Comparison of ENCODE assay signal across 10 cellular contexts in genomic region chr1:151820940-151821339, GRCh38. TPM values are rescaled to one million over a fixed set of nuclear protein-coding genes. Genes with fewer than 3 reads are reported as not detected.
DNase-seq lines count a peak whose midpoint lies in the region; ATAC-seq and TF ChIP-seq lines count a peak whose summit lies in the region.
"Had no signal": no experiment of that assay in that cellular context is flagged by ENCODE, and none has a peak within 500 bp of the region (broad histone marks: within the 10 kb centered on the region; RNA-seq: fewer than 3 reads in every experiment).

No MANE protein-coding gene starts in this region.

- BruUV-seq in MCF 10A (replicated peaks; lab: Mats Ljungman, UMichigan) = no TSS peak
- no TSS peak for BruUV-seq in mammary epithelial cell (replicated peaks; lab: Mats Ljungman, UMichigan)
- BruUV-seq in Calu3 (replicated peaks; lab: Mats Ljungman, UMichigan) = no TSS peak

- H3K36me3 Mint-ChIP-seq in MCF 10A (ENCODE audit: insufficient read depth, unreplicated experiment) (peaks cover 6% of the 10 kb centered on the region), T-cell (no peaks in the 10 kb centered on the region), Calu3 (ENCODE audit: insufficient read depth, unreplicated experiment) (no peaks in the 10 kb centered on the region)

- peak; percentile 71 for DNase-seq in MCF 10A (ENCODE audit: unreplicated experiment)
- no peak for DNase-seq in mammary epithelial cell
- peak; percentile 65 for DNase-seq in NCI-H128 (lab: John Stamatoyannopoulos, UW; ENCODE audit: unreplicated experiment)
- DNase-seq in T-cell = peak in 4 of 34 experiments; percentile 20 to 37 (median 31)
- DNase-seq in stomach = peak; percentile 71
- DNase-seq in midbrain (lab: John Stamatoyannopoulos, UW) = no peak
- DNase-seq in Calu3 = no peak
- no peak for DNase-seq in ACHN

- WGBS in mammary epithelial cell (ENCODE audit: low coverage, missing lambda C conversion rate) = no CpG with 5 or more reads among the region's 2 CpGs
- WGBS in stomach, 5 donors = 3 to 13% (median 7%) methylated on average over 2 of the region's 2 CpGs

- no peak overlapping the region for H3K9ac ChIP-seq in mammary epithelial cell (ENCODE audit: insufficient read depth, low read length)

- peaks cover 16% of the 10 kb centered on the region for H3K4me1 Mint-ChIP-seq in MCF 10A (ENCODE audit: insufficient read depth, unreplicated experiment)
- peaks cover 44 to 88% (median 64%) of the 10 kb centered on the region in 3 donors for H3K4me1 Mint-ChIP-seq in T-cell
- peaks cover 8% of the 10 kb centered on the region for H3K4me1 Mint-ChIP-seq in Calu3 (ENCODE audit: low read depth, unreplicated experiment)

- intact Hi-C loops in MCF 10A (cut with micrococcal nuclease) (no loop called here), mammary epithelial cell (cut with micrococcal nuclease) (no loop called here), stomach (cut with DNase I; ENCODE audit: low total_unique reads) (no loop called here), Calu3 (cut with micrococcal nuclease; ENCODE audit: unreplicated experiment) (no loop called here)

- CTCF ChIA-PET in MCF 10A (lab: Yijun Ruan, JAX) = interaction anchor here (0.5 to 3.2 kb wide), 10 partner anchors 9 to 438 kb away, joined by 3 to 17 read pairs (median 4); no protein-coding TSS in a partner anchor
- CTCF ChIA-PET in mammary epithelial cell (lab: Charles Lee; ENCODE audit: low non-redundant PET) = no interaction called here
- CTCF ChIA-PET in T-cell (lab: Charles Lee) = no interaction called here
- CTCF ChIA-PET in Calu3 (lab: Charles Lee) = interaction anchor here (0.6 to 2.4 kb wide), 4 partner anchors 10 to 1447 kb away, joined by 3 to 12 read pairs (median 4); partner anchors contain the start of gene TDRKH

- H3K36me3 ChIP-seq in mammary epithelial cell (ENCODE audit: insufficient read depth, low read length) = no peaks in the 10 kb centered on the region
- H3K36me3 ChIP-seq in stomach = peaks cover 0 to 16% (median 13%) of the 10 kb centered on the region in 4 donors

- H3K4me3 Mint-ChIP-seq in MCF 10A (ENCODE audit: unreplicated experiment) (no peak overlapping the region), T-cell (no peak overlapping the region), Calu3 (ENCODE audit: low read depth, unreplicated experiment) (no peak overlapping the region)

- TF ChIP-seq CTCF in MCF 10A (IDR thresholded peaks at IDR 0.05; ENCODE audit: unreplicated experiment) = no peak
- no peak for TF ChIP-seq CTCF in mammary epithelial cell (conservative IDR thresholded peaks at IDR 0.05 in 1 of 2, IDR thresholded peaks at IDR 0.05 in 1 of 2; ENCODE audit: extremely low read depth in 1 of 2, insufficient read depth in 1 of 2, low read depth in 1 of 2, low read length in 2 of 2)
- TF ChIP-seq CTCF in stomach (IDR thresholded peaks at IDR 0.05) = no peak
- no peak for TF ChIP-seq CTCF in Calu3 (IDR thresholded peaks at IDR 0.05; ENCODE audit: unreplicated experiment)

- H3K4me1 ChIP-seq in mammary epithelial cell (ENCODE audit: insufficient read depth, low read length) (no peaks in the 10 kb centered on the region), stomach (peaks cover 0 to 14% (median 12%) of the 10 kb centered on the region in 4 donors)

- H3K4me2 ChIP-seq in mammary epithelial cell (ENCODE audit: insufficient read depth, low read depth, low read length) = no peak overlapping the region

- dilution Hi-C loops in mammary epithelial cell (cut with HindIII; ENCODE audit: low sequenced_read_pairs) = no loop called here

- POLR2A ChIA-PET in MCF 10A (lab: Yijun Ruan, JAX) = interaction anchor here (0.9 to 2.2 kb wide), 6 partner anchors 11 to 140 kb away, joined by 3 to 9 read pairs (median 5); partner anchors contain the start of genes RORC and TDRKH
- POLR2A ChIA-PET in T-cell (lab: Charles Lee) = interaction anchor here in 1 of 2 donors (0.6 kb wide), 1 partner anchor 1471 kb away, joined by 5 read pairs; no protein-coding TSS in a partner anchor

- H3K4me3 ChIP-seq in mammary epithelial cell (replicated peaks in 1 of 3; ENCODE audit: insufficient read depth in 1 of 3, low read depth in 2 of 3, low read length in 3 of 3) = no peak overlapping the region
- H3K4me3 ChIP-seq in stomach = no peak overlapping the region
- H3K4me3 ChIP-seq: heart right ventricle had no signal

- H3K9me3 ChIP-seq in mammary epithelial cell (replicated peaks; ENCODE audit: insufficient read depth, low read length) (no peaks in the 10 kb centered on the region), stomach (no peaks in the 10 kb centered on the region)
- H3K9me3 ChIP-seq: heart right ventricle had no signal

- H4K20me1 ChIP-seq in mammary epithelial cell (ENCODE audit: insufficient read depth, low read length) = no peaks in the 10 kb centered on the region

- H3K9me3 Mint-ChIP-seq in MCF 10A (ENCODE audit: unreplicated experiment) = no peaks in the 10 kb centered on the region
- no peaks in the 10 kb centered on the region for H3K9me3 Mint-ChIP-seq in T-cell
- no peaks in the 10 kb centered on the region for H3K9me3 Mint-ChIP-seq in Calu3 (ENCODE audit: low read depth, unreplicated experiment)

- H3K27me3 Mint-ChIP-seq in MCF 10A (ENCODE audit: insufficient read depth, unreplicated experiment) (no peaks in the 10 kb centered on the region), T-cell (no peaks in the 10 kb centered on the region), Calu3 (ENCODE audit: unreplicated experiment) (peaks cover 49% of the 10 kb centered on the region)

- H3K27ac Mint-ChIP-seq in MCF 10A (ENCODE audit: low read depth, unreplicated experiment) = no peak overlapping the region
- peak overlapping the region; percentile 74 to 83 for H3K27ac Mint-ChIP-seq in T-cell
- H3K27ac Mint-ChIP-seq in Calu3 (ENCODE audit: unreplicated experiment) = no peak overlapping the region

- in situ Hi-C loops in mammary epithelial cell (cut with MboI; ENCODE audit: low sequenced_read_pairs in 2 of 2) (no loop called here), ACHN (cut with HindIII; ENCODE audit: low pct_ligation_motif_present, low pct_unique_long_range_greater_than_20kb, low sequenced_read_pairs) (no loop called here)

- H3K27ac ChIP-seq in mammary epithelial cell (ENCODE audit: insufficient read depth, low read depth, low read length) (no peak overlapping the region), stomach (no peak overlapping the region)
- H3K27ac ChIP-seq: C4-2B, heart right ventricle had no signal

- no peak overlapping the region for H2AFZ ChIP-seq in mammary epithelial cell (ENCODE audit: low read depth, low read length)

- no peak for TF ChIP-seq POLR2A in stomach (IDR thresholded peaks at IDR 0.05)

- no peaks in the 10 kb centered on the region for H3K79me2 ChIP-seq in mammary epithelial cell (ENCODE audit: insufficient read depth, low read length)

- no peak for TF ChIP-seq EP300 in stomach (IDR thresholded peaks at IDR 0.05)

- H3K27me3 ChIP-seq in mammary epithelial cell (ENCODE audit: insufficient read depth, low read length) (no peaks in the 10 kb centered on the region), stomach (peaks cover 0 to 2% (median 0%) of the 10 kb centered on the region in 3 donors)
- H3K27me3 ChIP-seq: heart right ventricle had no signal

- peak in 2 of 4 experiments; percentile 22 to 48 for ATAC-seq in T-cell (replicated peaks in 1 of 4)

RNA-seq across cellular contexts. Expression of gene RORC, which starts 10.7 kb away (rescaled TPM):
- total RNA-seq in MCF 10A (2022) (0.40 and 0.81 TPM in 2 replicates), mammary epithelial cell (under 1 TPM in 1 of 2 donors, not detected in 1; 0.33 TPM), T-cell (10 to 100 TPM in 1 of 5 donors, 1 to 10 TPM in 4; 1.5 to 11.6 (median 7.6) TPM), stomach (10 to 100 TPM in 3 of 5 donors, 1 to 10 TPM in 2; 1.4 to 28.1 (median 16.2) TPM), Calu3 (2022) (0.19 and 1.2 TPM in 2 replicates)
- polyA plus RNA-seq in mammary epithelial cell (0.09 TPM), stomach (10 to 100 TPM; 11.0 to 14.5 (median 11.5) TPM)
- polyA minus RNA-seq in mammary epithelial cell = 0.26 TPM

RNA-seq across cellular contexts. Expression of gene LINGO4, which starts 15.7 kb away (rescaled TPM):
- 0.10 TPM in 1 of 2 replicates, not detected in the other for total RNA-seq in MCF 10A (2022)
- not detected for total RNA-seq in mammary epithelial cell
- polyA plus RNA-seq in mammary epithelial cell = not detected
- polyA minus RNA-seq in mammary epithelial cell = not detected
- under 1 TPM in 3 of 5 donors, not detected in 2; 0.25 to 0.40 (median 0.36) TPM for total RNA-seq in T-cell
- 1 to 10 TPM in 1 of 5 donors, not detected in 4; 3.2 TPM for total RNA-seq in stomach
- polyA plus RNA-seq in stomach = under 1 TPM in 1 of 3 donors, not detected in 2; 0.06 TPM
- not detected in 2 replicates for total RNA-seq in Calu3 (2022)

RNA-seq across cellular contexts. Expression of gene C2CD4D, which starts 18.7 kb away (rescaled TPM):
- total RNA-seq in MCF 10A (2022) (not detected in 2 replicates), mammary epithelial cell (under 1 TPM; 0.17 to 0.33 TPM), T-cell (1 to 10 TPM in 2 of 5 donors, under 1 TPM in 3; 0.26 to 1.1 (median 0.85) TPM), stomach (under 1 TPM in 1 of 5 donors, not detected in 4; 0.58 TPM), Calu3 (2022) (1.7 and 2.5 TPM in 2 replicates)
- polyA plus RNA-seq in mammary epithelial cell (0.19 TPM), stomach (under 1 TPM in 2 of 3 donors, not detected in 1; 0.44 to 0.73 TPM)
- not detected for polyA minus RNA-seq in mammary epithelial cell
- total RNA-seq: heart right ventricle had no signal

RNA-seq across cellular contexts. Expression of gene TDRKH, which starts 30.6 kb away (rescaled TPM):
- total RNA-seq in MCF 10A (2022) = 5.6 and 10.6 TPM in 2 replicates
- 1 to 10 TPM; 3.0 to 9.3 TPM for total RNA-seq in mammary epithelial cell
- polyA plus RNA-seq in mammary epithelial cell = 6.7 TPM
- 6.8 TPM for polyA minus RNA-seq in mammary epithelial cell
- total RNA-seq in T-cell = 10 to 100 TPM in 4 of 5 donors, 1 to 10 TPM in 1; 9.6 to 26.3 (median 22.1) TPM
- total RNA-seq in stomach = 10 to 100 TPM in 1 of 5 donors, 1 to 10 TPM in 3, under 1 TPM in 1; 0.29 to 30.4 (median 3.3) TPM
- polyA plus RNA-seq in stomach = 1 to 10 TPM; 1.9 to 2.6 (median 2.4) TPM
- 20.2 and 25.7 TPM in 2 replicates for total RNA-seq in Calu3 (2022)

RNA-seq across cellular contexts. Expression of gene THEM5, which starts 32.6 kb away (rescaled TPM):
- total RNA-seq in MCF 10A (2022) (not detected in 2 replicates), mammary epithelial cell (not detected), T-cell (not detected), stomach (not detected), Calu3 (2022) (not detected in 2 replicates)
- polyA plus RNA-seq in mammary epithelial cell (not detected), stomach (not detected)
- polyA minus RNA-seq in mammary epithelial cell = not detected
- polyA plus RNA-seq: heart right ventricle had no signal

Comparison
In these comparisons a context has a peak if more than half of its experiments do, and no peak if none do; other contexts are left out.
1. DNase-seq: peak in MCF 10A (single experiment), NCI-H128 (single experiment) and stomach (single experiment); none in mammary epithelial cell (single experiment), midbrain (single experiment), Calu3 (single experiment) and ACHN (single experiment).
2. CTCF ChIA-PET loops: an anchor here in MCF 10A (0.5 to 3.2 kb wide) and Calu3 (0.6 to 2.4 kb wide); none called in mammary epithelial cell and T-cell.
3. H3K27ac Mint-ChIP-seq: peak in T-cell (2 of 2); none in MCF 10A (single experiment) and Calu3 (single experiment).